In the genomic region with DNA sequence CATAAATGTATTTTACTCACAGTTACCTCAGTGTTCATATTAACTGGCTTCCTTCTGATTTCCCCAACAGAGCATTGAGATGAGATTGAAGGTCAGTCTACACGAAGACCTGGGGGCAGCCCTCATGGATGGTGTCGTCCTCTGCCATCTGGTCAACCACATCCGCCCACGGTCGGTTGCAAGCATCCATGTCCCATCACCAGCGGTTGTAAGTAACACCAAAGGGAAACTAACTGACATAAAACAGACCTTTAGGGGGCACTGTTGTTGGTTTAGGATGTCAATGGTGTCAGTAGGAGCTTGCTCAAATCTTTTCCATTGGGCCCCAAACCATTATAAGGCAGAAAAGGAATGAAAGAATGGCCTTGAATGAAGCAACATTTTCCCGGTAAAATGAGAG, we compare ENCODE assay signal across 1 cellular context.
TF ChIP-seq lines count a peak whose summit lies in the region.

No MANE protein-coding gene starts in this region.

TF ChIP-seq in SK-N-SH, 30 proteins besides CTCF, POLR2A, EP300 and RAD21 (continued from another document):
- TF ChIP-seq, protein P1, sequence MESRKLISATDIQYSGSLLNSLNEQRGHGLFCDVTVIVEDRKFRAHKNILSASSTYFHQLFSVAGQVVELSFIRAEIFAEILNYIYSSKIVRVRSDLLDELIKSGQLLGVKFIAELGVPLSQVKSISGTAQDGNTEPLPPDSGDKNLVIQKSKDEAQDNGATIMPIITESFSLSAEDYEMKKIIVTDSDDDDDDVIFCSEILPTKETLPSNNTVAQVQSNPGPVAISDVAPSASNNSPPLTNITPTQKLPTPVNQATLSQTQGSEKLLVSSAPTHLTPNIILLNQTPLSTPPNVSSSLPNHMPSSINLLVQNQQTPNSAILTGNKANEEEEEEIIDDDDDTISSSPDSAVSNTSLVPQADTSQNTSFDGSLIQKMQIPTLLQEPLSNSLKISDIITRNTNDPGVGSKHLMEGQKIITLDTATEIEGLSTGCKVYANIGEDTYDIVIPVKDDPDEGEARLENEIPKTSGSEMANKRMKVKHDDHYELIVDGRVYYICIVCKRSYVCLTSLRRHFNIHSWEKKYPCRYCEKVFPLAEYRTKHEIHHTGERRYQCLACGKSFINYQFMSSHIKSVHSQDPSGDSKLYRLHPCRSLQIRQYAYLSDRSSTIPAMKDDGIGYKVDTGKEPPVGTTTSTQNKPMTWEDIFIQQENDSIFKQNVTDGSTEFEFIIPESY (IDR thresholded peaks at IDR 0.05; ENCODE audit: borderline replicate concordance, low read depth), result no peak
- TF ChIP-seq MEF2A (IDR thresholded peaks at IDR 0.05; ENCODE audit: borderline replicate concordance, low read depth), result no peak
